In genomic region chr4:73069338-73070071, GRCh38 we compare ENCODE assay signal across 1 cellular context.
A peak's percentile ranks its signal among the peaks of the same experiment; 100 is the strongest.
TF ChIP-seq lines count a peak whose summit lies in the region.

TSS of gene COX18 (minus strand) at chr4:73069716. CDS start at chr4:73069649, 67 bp downstream.

TF ChIP-seq in K562, 482 proteins besides CTCF, POLR2A, EP300 and RAD21 (continued from another document and continues in another):
- TF ChIP-seq ATF6 (CRISPR knock-in tag; IDR thresholded peaks at IDR 0.05) = peak; percentile 83; the same call in 1 of the 2 replicates
- 0 out of 2 replicates have a peak, but pooled peaks have one; percentile 54 for TF ChIP-seq IRF9 (tag; IDR thresholded peaks at IDR 0.05)
- TF ChIP-seq DNMT1 (IDR thresholded peaks at IDR 0.05) = no peak
- peak in 1 of 2 experiments; percentile 77; a peak in 1 of 4 replicates for TF ChIP-seq KDM4B (IDR thresholded peaks at IDR 0.05; ENCODE audit: borderline replicate concordance in 2 of 2, low read depth in 1 of 2)
- TF ChIP-seq SRSF7 (optimal IDR thresholded peaks at IDR 0.05; ENCODE audit: low read depth, low read length) = no peak
- peak; percentile 95 to 96 for TF ChIP-seq E2F6 (IDR thresholded peaks at IDR 0.05; ENCODE audit: borderline replicate concordance in 1 of 2, extremely low read depth in 1 of 2, insufficient read depth in 1 of 2, insufficient read length in 1 of 2, low read depth in 1 of 2, low read length in 1 of 2, poor library complexity in 1 of 2, severe bottlenecking in 1 of 2)
- TF ChIP-seq SRSF3 (IDR thresholded peaks at IDR 0.05; ENCODE audit: insufficient read depth, low read length) = no peak
- no peak for TF ChIP-seq GTF3C2 (IDR thresholded peaks at IDR 0.05; ENCODE audit: borderline replicate concordance, extremely low read depth, insufficient read length)
- TF ChIP-seq RBM14 (IDR thresholded peaks at IDR 0.05; ENCODE audit: borderline replicate concordance, insufficient read depth, low read depth, low read length) = peak; percentile 76; the same call in 1 of the 2 replicates
- no peak; a peak in 2 of 4 replicates for TF ChIP-seq SRF (CRISPR knock-in tag; IDR thresholded peaks at IDR 0.05)
- TF ChIP-seq ZNF707 (CRISPR knock-in tag; conservative IDR thresholded peaks at IDR 0.05) = no peak
- peak; percentile 95 for TF ChIP-seq MYC (IDR thresholded peaks at IDR 0.05; ENCODE audit: low read depth, low read length)
- TF ChIP-seq MYC (CRISPR knock-in tag; IDR thresholded peaks at IDR 0.05; ENCODE audit: borderline replicate concordance, low read depth) = 0 out of 2 replicates have a peak, but pooled peaks have one; percentile 68
- peak; percentile 96 for TF ChIP-seq KDM5B (IDR thresholded peaks at IDR 0.05; ENCODE audit: insufficient replicate concordance, low read depth, low read length)
- 0 out of 2 replicates have a peak, but pooled peaks have one; percentile 43 for TF ChIP-seq TGIF2 (CRISPR knock-in tag; IDR thresholded peaks at IDR 0.05)
- peak; percentile 92 for TF ChIP-seq GTF2F1 (IDR thresholded peaks at IDR 0.05; ENCODE audit: low read depth, low read length)
- peak; percentile 54; the same call in 1 of the 2 replicates for TF ChIP-seq NBN (IDR thresholded peaks at IDR 0.05; ENCODE audit: low read depth)
- TF ChIP-seq RBFOX2 (IDR thresholded peaks at IDR 0.05; ENCODE audit: low read depth, low read length) = peak; percentile 98
- no peak for TF ChIP-seq EGR1 (conservative IDR thresholded peaks at IDR 0.05)
- peak; percentile 73 to 88 for TF ChIP-seq UBTF (IDR thresholded peaks at IDR 0.05; ENCODE audit: borderline replicate concordance in 1 of 2, low read depth in 2 of 2, low read length in 2 of 2)
- 0 out of 2 replicates have a peak, but pooled peaks have one; percentile 3 for TF ChIP-seq ZNF384 (IDR thresholded peaks at IDR 0.05; ENCODE audit: low read depth, low read length)
- no peak for TF ChIP-seq ZNF407 (IDR thresholded peaks at IDR 0.05; ENCODE audit: low read depth)
- no peak for TF ChIP-seq SMAD2 (IDR thresholded peaks at IDR 0.05; ENCODE audit: low read depth, low read length)
- no peak for TF ChIP-seq TSC22D4 (tag; IDR thresholded peaks at IDR 0.05)
- peak; percentile 29; the same call in 1 of the 2 replicates for TF ChIP-seq CHD2 (IDR thresholded peaks at IDR 0.05; ENCODE audit: low read depth, low read length)
- no peak for TF ChIP-seq ZNF512 (tag; IDR thresholded peaks at IDR 0.05)
- peak; percentile 28; the same call in 1 of the 2 replicates for TF ChIP-seq CTBP1 (IDR thresholded peaks at IDR 0.05; ENCODE audit: borderline replicate concordance)
- TF ChIP-seq JUN (IDR thresholded peaks at IDR 0.05; ENCODE audit: borderline replicate concordance, low read depth, low read length) = peak; percentile 90
- peak; percentile 92 for TF ChIP-seq JUN (CRISPR knock-in tag; IDR thresholded peaks at IDR 0.05; ENCODE audit: borderline replicate concordance)
- TF ChIP-seq SUPT5H (IDR thresholded peaks at IDR 0.05) = peak; percentile 94
- TF ChIP-seq POLR2AphosphoS5 (IDR thresholded peaks at IDR 0.05; ENCODE audit: control insufficient read depth, insufficient read depth, low read depth, low read length) = peak; percentile 83
- TF ChIP-seq ZNF12 (CRISPR knock-in tag; IDR thresholded peaks at IDR 0.05) = 0 out of 2 replicates have a peak, but pooled peaks have one; percentile 80
- TF ChIP-seq DACH1 (IDR thresholded peaks at IDR 0.05; ENCODE audit: partially characterized antibody) = peak; percentile 22
- TF ChIP-seq ZNF449 (CRISPR knock-in tag; IDR thresholded peaks at IDR 0.05) = no peak
- TF ChIP-seq ZFP36 (IDR thresholded peaks at IDR 0.05; ENCODE audit: low read depth, low read length, partially characterized antibody) = peak; percentile 34
- TF ChIP-seq HDAC8 (tag; IDR thresholded peaks at IDR 0.05) = no peak
- peak in 1 of 2 experiments; percentile 95; a peak in 2 of 4 replicates for TF ChIP-seq TEAD1 (CRISPR knock-in tag; IDR thresholded peaks at IDR 0.05)
- TF ChIP-seq CBX3 (IDR thresholded peaks at IDR 0.05; ENCODE audit: borderline replicate concordance in 1 of 2, low read length in 2 of 2) = peak in 1 of 2 experiments; percentile 75; a peak in 1 of 3 replicates
